ENCODE assay signal across 8 cellular contexts in the genomic region with DNA sequence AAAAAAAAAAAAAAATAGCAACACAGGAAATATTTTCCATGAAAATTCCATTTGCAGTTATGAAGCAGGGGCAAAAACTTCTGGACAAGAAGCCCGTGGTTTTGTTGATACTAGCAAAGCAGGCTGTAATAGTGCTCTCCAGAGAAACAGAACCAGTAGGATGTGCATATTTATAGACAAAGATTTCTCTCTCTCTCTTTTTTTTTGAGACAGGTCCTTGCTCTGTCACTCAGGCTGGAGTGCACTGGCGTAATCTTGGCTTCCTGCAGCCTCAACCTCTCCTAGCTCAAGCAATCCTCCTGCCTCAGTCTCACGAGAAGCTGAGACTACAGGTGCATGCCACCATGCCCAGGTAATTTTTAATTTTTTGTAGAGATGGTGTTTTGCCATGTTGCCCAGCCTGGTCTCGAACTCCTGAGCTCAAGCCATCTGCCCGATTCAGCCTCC.
A peak's percentile ranks its signal among the peaks of the same experiment; 100 is the strongest.
DNase-seq lines count a peak whose midpoint lies in the region; ATAC-seq and TF ChIP-seq lines count a peak whose summit lies in the region.

No MANE protein-coding gene starts in this region.

- H2BK5ac ChIP-seq in mesendoderm (ENCODE audit: low read length): no peak overlapping the region

- H3K9ac ChIP-seq in subcutaneous abdominal adipose tissue (ENCODE audit: low read length in 5 of 5) (peak overlapping the region in 2 of 5 donors; percentile 69 to 75), mesendoderm (ENCODE audit: low read length) (no peak overlapping the region)

- ATAC-seq in GM21528 (IDR thresholded peaks at IDR 0.05; ENCODE audit: low FRiP score, unreplicated experiment): no peak

- H3K4ac ChIP-seq in mesendoderm (ENCODE audit: low read depth, low read length): no peak overlapping the region

- H2BK15ac ChIP-seq in mesendoderm (replicated peaks; ENCODE audit: low read depth): no peak overlapping the region

- intact Hi-C loops in activated T-helper 2 cell treated with anti-CD3 and anti-CD28 coated beads, Interferon-gamma antibody, Interleukin-2, Interleukin-4, amounts not matched to agents 10 μg/mL and 5 μg/mL and 100 μg/mL, durations not matched to agents 14 hours and 24 hours and 36 hours (cut with micrococcal nuclease): loop anchor here (1.0 kb wide), 1 partner anchor 73 kb away; no protein-coding TSS in a partner anchor

- no peak overlapping the region for H3K4me2 ChIP-seq in mesendoderm (ENCODE audit: low read length)

- peak overlapping the region; percentile 97 to 98 (median 97) for H3K27ac Mint-ChIP-seq in IgD-negative memory B cell
- peak overlapping the region; percentile 95 for H3K27ac Mint-ChIP-seq in activated T-helper 2 cell treated with anti-CD3 and anti-CD28 coated beads, Interferon-gamma antibody, Interleukin-2, Interleukin-4, amounts not matched to agents 10 μg/mL and 5 μg/mL and 100 μg/mL, durations not matched to agents 14 hours and 24 hours and 36 hours

- in situ Hi-C loops in GM13976 (cut with MboI; ENCODE audit: low sequenced_read_pairs, unreplicated experiment): no loop called here

- H3K79me2 ChIP-seq in mesendoderm (ENCODE audit: control insufficient read depth, insufficient read depth, low read length): no peaks in the 10 kb centered on the region

- H3K36me3 ChIP-seq in subcutaneous abdominal adipose tissue (ENCODE audit: control insufficient read depth in 5 of 5, insufficient read depth in 5 of 5, low read length in 5 of 5): no peaks in the 10 kb centered on the region
- no peaks in the 10 kb centered on the region for H3K36me3 ChIP-seq in mesendoderm (ENCODE audit: control insufficient read depth, insufficient read depth, low read length)

- peaks cover 3% of the 10 kb centered on the region for H3K27me3 Mint-ChIP-seq in IgD-negative memory B cell
- H3K27me3 Mint-ChIP-seq in activated T-helper 2 cell treated with anti-CD3 and anti-CD28 coated beads, Interferon-gamma antibody, Interleukin-2, Interleukin-4, amounts not matched to agents 10 μg/mL and 5 μg/mL and 100 μg/mL, durations not matched to agents 14 hours and 24 hours and 36 hours (ENCODE audit: low read depth): no peaks in the 10 kb centered on the region

- peak overlapping the region in 3 of 4 donors; percentile 93 to 95 (median 94) for H3K4me3 Mint-ChIP-seq in IgD-negative memory B cell
- no peak overlapping the region for H3K4me3 Mint-ChIP-seq in activated T-helper 2 cell treated with anti-CD3 and anti-CD28 coated beads, Interferon-gamma antibody, Interleukin-2, Interleukin-4, amounts not matched to agents 10 μg/mL and 5 μg/mL and 100 μg/mL, durations not matched to agents 14 hours and 24 hours and 36 hours (ENCODE audit: low read depth)

- H3K4me3 ChIP-seq in subcutaneous abdominal adipose tissue (ENCODE audit: low read depth in 1 of 5, low read length in 5 of 5) (peak overlapping the region in 1 of 5 donors; percentile 63), mesendoderm (ENCODE audit: low read length) (no peak overlapping the region)

- whole genome bisulfite sequencing in mesendoderm (ENCODE audit: extremely low coverage, insufficient coverage, low lambda C conversion rate): no CpG with 5 or more reads among the region's 5 CpGs

- H3K4me1 ChIP-seq in subcutaneous abdominal adipose tissue (ENCODE audit: control insufficient read depth in 5 of 5, insufficient read depth in 5 of 5, low read length in 5 of 5) (peaks cover 3 to 33% (median 30%) of the 10 kb centered on the region in 5 donors), mesendoderm (ENCODE audit: control insufficient read depth, low read depth, low read length) (peaks cover 2% of the 10 kb centered on the region)

- H4K8ac ChIP-seq in mesendoderm (ENCODE audit: low read depth, low read length): no peak overlapping the region

- no peak overlapping the region for H3K56ac ChIP-seq in mesendoderm (ENCODE audit: low read length)

- peaks cover 2% of the 10 kb centered on the region for H3K36me3 Mint-ChIP-seq in IgD-negative memory B cell
- no peaks in the 10 kb centered on the region for H3K36me3 Mint-ChIP-seq in activated T-helper 2 cell treated with anti-CD3 and anti-CD28 coated beads, Interferon-gamma antibody, Interleukin-2, Interleukin-4, amounts not matched to agents 10 μg/mL and 5 μg/mL and 100 μg/mL, durations not matched to agents 14 hours and 24 hours and 36 hours (ENCODE audit: low read depth)

- H3K9me3 ChIP-seq in subcutaneous abdominal adipose tissue (ENCODE audit: control insufficient read depth in 5 of 5, low read length in 5 of 5): no peaks in the 10 kb centered on the region

- no peaks in the 10 kb centered on the region for H3K27me3 ChIP-seq in layer of hippocampus (ENCODE audit: control insufficient read depth, insufficient read depth, low read length)
- no peaks in the 10 kb centered on the region for H3K27me3 ChIP-seq in subcutaneous abdominal adipose tissue (ENCODE audit: control insufficient read depth in 5 of 5, insufficient read depth in 4 of 5, low read length in 5 of 5)
- no peaks in the 10 kb centered on the region for H3K27me3 ChIP-seq in mesendoderm (ENCODE audit: insufficient read depth, low read length, poor library complexity)

- H3K18ac ChIP-seq in mesendoderm (ENCODE audit: low read length): no peak overlapping the region

- no peak overlapping the region for H3K23ac ChIP-seq in mesendoderm (ENCODE audit: low read length)

- no peak for DNase-seq in activated T-helper 2 cell treated with anti-CD3 and anti-CD28 coated beads, Interferon-gamma antibody, Interleukin-2, Interleukin-4, amounts not matched to agents 10 μg/mL and 5 μg/mL and 100 μg/mL, durations not matched to agents 14 hours and 24 hours and 36 hours (ENCODE audit: low spot score)
- DNase-seq in mesendoderm (no peak), GM13976 (ENCODE audit: low spot score) (no peak), SK-N-DZ (ENCODE audit: low spot score) (no peak)

- no peak for TF ChIP-seq CTCF in GM13976 (IDR thresholded peaks at IDR 0.05; ENCODE audit: borderline replicate concordance, control extremely low read depth, extremely low read depth, insufficient read depth, missing control alignments)

- H3K79me1 ChIP-seq in mesendoderm (ENCODE audit: low read length): no peaks in the 10 kb centered on the region

- H3K9me3 Mint-ChIP-seq in IgD-negative memory B cell: no peaks in the 10 kb centered on the region
- H3K9me3 Mint-ChIP-seq in activated T-helper 2 cell treated with anti-CD3 and anti-CD28 coated beads, Interferon-gamma antibody, Interleukin-2, Interleukin-4, amounts not matched to agents 10 μg/mL and 5 μg/mL and 100 μg/mL, durations not matched to agents 14 hours and 24 hours and 36 hours: no peaks in the 10 kb centered on the region

- H3K27ac ChIP-seq in layer of hippocampus (ENCODE audit: low read depth, low read length) (peak overlapping the region; percentile 97), subcutaneous abdominal adipose tissue (ENCODE audit: low read depth, low read length) (peak overlapping the region; percentile 93), mesendoderm (ENCODE audit: low read depth, low read length) (no peak overlapping the region)

- H3K4me1 Mint-ChIP-seq in IgD-negative memory B cell: peaks cover 32 to 40% (median 33%) of the 10 kb centered on the region in 3 donors
- peaks cover 40% of the 10 kb centered on the region for H3K4me1 Mint-ChIP-seq in activated T-helper 2 cell treated with anti-CD3 and anti-CD28 coated beads, Interferon-gamma antibody, Interleukin-2, Interleukin-4, amounts not matched to agents 10 μg/mL and 5 μg/mL and 100 μg/mL, durations not matched to agents 14 hours and 24 hours and 36 hours (ENCODE audit: low read depth)

- no peak overlapping the region for H4K5ac ChIP-seq in mesendoderm (ENCODE audit: low read length)

- no peak overlapping the region for H2AK5ac ChIP-seq in mesendoderm (ENCODE audit: low read length)

- no peak overlapping the region for H2BK120ac ChIP-seq in mesendoderm (ENCODE audit: low read depth, low read length)
